In genomic region chr11:46675949-46676348, GRCh38 we compare ENCODE assay signal across 1 cellular context.
TF ChIP-seq lines count a peak whose summit lies in the region.

No MANE protein-coding gene starts in this region.

TF ChIP-seq in A549, 52 proteins besides CTCF, POLR2A, EP300 and RAD21:
- TF ChIP-seq HDAC2 (IDR thresholded peaks at IDR 0.05) (no peak), HOXA7 (CRISPR knock-in tag; IDR thresholded peaks at IDR 0.05) (no peak), CHD4 (IDR thresholded peaks at IDR 0.05; ENCODE audit: borderline replicate concordance) (no peak), ZC3H11A (IDR thresholded peaks at IDR 0.05) (no peak)
- TF ChIP-seq, protein P1, sequence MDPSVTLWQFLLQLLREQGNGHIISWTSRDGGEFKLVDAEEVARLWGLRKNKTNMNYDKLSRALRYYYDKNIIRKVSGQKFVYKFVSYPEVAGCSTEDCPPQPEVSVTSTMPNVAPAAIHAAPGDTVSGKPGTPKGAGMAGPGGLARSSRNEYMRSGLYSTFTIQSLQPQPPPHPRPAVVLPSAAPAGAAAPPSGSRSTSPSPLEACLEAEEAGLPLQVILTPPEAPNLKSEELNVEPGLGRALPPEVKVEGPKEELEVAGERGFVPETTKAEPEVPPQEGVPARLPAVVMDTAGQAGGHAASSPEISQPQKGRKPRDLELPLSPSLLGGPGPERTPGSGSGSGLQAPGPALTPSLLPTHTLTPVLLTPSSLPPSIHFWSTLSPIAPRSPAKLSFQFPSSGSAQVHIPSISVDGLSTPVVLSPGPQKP (IDR thresholded peaks at IDR 0.05; ENCODE audit: low read depth, low read length): no peak
